ENCODE assay signal across 8 cellular contexts in the genomic region with DNA sequence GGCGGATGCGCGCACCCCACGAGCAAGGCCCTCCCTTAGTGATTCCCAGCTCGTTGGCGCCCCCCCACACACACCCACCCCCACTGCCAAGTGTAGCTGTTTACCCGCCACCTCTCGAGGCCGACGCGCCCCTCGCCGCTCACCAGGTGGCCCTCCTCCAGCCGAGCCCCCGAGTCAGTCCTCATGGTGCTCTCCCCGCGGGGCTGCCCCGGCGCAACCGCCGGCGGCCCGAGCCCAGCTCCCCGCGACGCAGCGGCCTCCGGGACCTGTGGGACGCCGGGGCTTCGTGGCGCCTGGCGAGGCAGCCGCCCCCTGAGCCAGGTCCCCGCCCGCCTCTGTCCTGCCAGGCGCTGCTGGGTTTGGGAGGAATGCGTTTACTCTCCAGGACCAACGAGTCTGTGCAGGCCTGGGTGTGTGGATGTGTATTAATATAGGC. TPM values are rescaled to one million over a fixed set of nuclear protein-coding genes. Genes with fewer than 3 reads are reported as not detected.
DNase-seq lines count a peak whose midpoint lies in the region; ATAC-seq and TF ChIP-seq lines count a peak whose summit lies in the region.

A gene with protein sequence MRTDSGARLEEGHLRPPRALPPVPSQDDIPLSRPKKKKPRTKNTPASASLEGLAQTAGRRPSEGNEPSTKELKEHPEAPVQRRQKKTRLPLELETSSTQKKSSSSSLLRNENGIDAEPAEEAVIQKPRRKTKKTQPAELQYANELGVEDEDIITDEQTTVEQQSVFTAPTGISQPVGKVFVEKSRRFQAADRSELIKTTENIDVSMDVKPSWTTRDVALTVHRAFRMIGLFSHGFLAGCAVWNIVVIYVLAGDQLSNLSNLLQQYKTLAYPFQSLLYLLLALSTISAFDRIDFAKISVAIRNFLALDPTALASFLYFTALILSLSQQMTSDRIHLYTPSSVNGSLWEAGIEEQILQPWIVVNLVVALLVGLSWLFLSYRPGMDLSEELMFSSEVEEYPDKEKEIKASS (minus strand): TSS at position 288 of the 436 bp plus-strand sequence. CDS start 103 bp downstream, at position 185.

- DNase-seq in Ammon's horn (ENCODE audit: low spot score) (peak; percentile 67), RWPE2 (ENCODE audit: low spot score) (peak; percentile 68), brain microvascular endothelial cell (no peak), iPS-NIHi7 (ENCODE audit: extremely low spot score) (peak; percentile 66), foreskin melanocyte (no peak)

- peak within 1 kb of the TSS; percentile 71 for H3K4me3 ChIP-seq in RWPE2 (ENCODE audit: severe bottlenecking)
- peak within 1 kb of the TSS; percentile 84 for H3K4me3 ChIP-seq in brain microvascular endothelial cell (ENCODE audit: low read depth, low read length)
- peak within 1 kb of the TSS; percentile 95 to 96 (median 96) for H3K4me3 ChIP-seq in skeletal muscle tissue (ENCODE audit: low read length in 3 of 3)

- H3K27me3 ChIP-seq in RWPE2 (ENCODE audit: insufficient read depth, poor library complexity, severe bottlenecking) (no peaks in the 10 kb centered on the region), brain microvascular endothelial cell (replicated peaks) (no peaks in the 10 kb centered on the region), skeletal muscle tissue (ENCODE audit: control insufficient read depth in 3 of 3, insufficient read depth in 3 of 3, low read length in 3 of 3) (no peaks in the 10 kb centered on the region)

- ATAC-seq in GM18861 (IDR thresholded peaks at IDR 0.05; ENCODE audit: unreplicated experiment) = peak; percentile 37
- ATAC-seq in HG03097 (IDR thresholded peaks at IDR 0.05; ENCODE audit: low FRiP score, unreplicated experiment) = peak; percentile 18
- ATAC-seq in RWPE2 (ENCODE audit: low read depth) = peak; percentile 70

- in situ Hi-C loops in brain microvascular endothelial cell (cut with HindIII; ENCODE audit: low pct_ligation_motif_present, low sequenced_read_pairs) = no loop called here

- H3K36me3 ChIP-seq in RWPE2 (ENCODE audit: low read depth) (peaks cover 16% of the 10 kb centered on the region; the same call in 1 of the 2 replicates), brain microvascular endothelial cell (replicated peaks) (peaks cover 10% of the 10 kb centered on the region), skeletal muscle tissue (ENCODE audit: control insufficient read depth in 3 of 3, insufficient read depth in 3 of 3, low read length in 3 of 3) (peaks cover 3 to 9% (median 5%) of the 10 kb centered on the region in 3 donors)

- H3K9me3 ChIP-seq in RWPE2 (ENCODE audit: severe bottlenecking) (peaks cover 2% of the 10 kb centered on the region), skeletal muscle tissue (ENCODE audit: control insufficient read depth in 3 of 3, low read length in 3 of 3) (no peaks in the 10 kb centered on the region)

- TF ChIP-seq CTCF in RWPE2 (IDR thresholded peaks at IDR 0.05; ENCODE audit: poor library complexity, severe bottlenecking) (peak; percentile 7), brain microvascular endothelial cell (IDR thresholded peaks at IDR 0.05; ENCODE audit: low read depth, low read length, missing control alignments) (peak; percentile 3)

- H3K27ac ChIP-seq in RWPE2 (ENCODE audit: poor library complexity, severe bottlenecking) = peak within 1 kb of the TSS; percentile 70
- peak within 1 kb of the TSS; percentile 95 for H3K27ac ChIP-seq in brain microvascular endothelial cell
- peak within 1 kb of the TSS; percentile 93 for H3K27ac ChIP-seq in skeletal muscle tissue (ENCODE audit: low read depth, low read length)

- H3K9ac ChIP-seq in skeletal muscle tissue (ENCODE audit: low read depth in 1 of 3, low read length in 3 of 3) = peak within 1 kb of the TSS; percentile 95 to 99 (median 97)

- H3K4me1 ChIP-seq in RWPE2 (ENCODE audit: insufficient read depth, poor library complexity, severe bottlenecking) = peaks cover 21% of the 10 kb centered on the region
- H3K4me1 ChIP-seq in skeletal muscle tissue (ENCODE audit: control insufficient read depth in 3 of 3, insufficient read depth in 3 of 3, low read length in 3 of 3) = peaks cover 3 to 13% (median 8%) of the 10 kb centered on the region in 3 donors

RNA-seq across cellular contexts. Expression of the gene that starts here (rescaled TPM):
- total RNA-seq in skeletal muscle tissue = 19.3 TPM

Comparison
In these comparisons a context has a peak if more than half of its experiments do, and no peak if none do; other contexts are left out.
1. DNase-seq: peak in Ammon's horn (single experiment), RWPE2 (single experiment) and iPS-NIHi7 (single experiment); none in brain microvascular endothelial cell (single experiment) and foreskin melanocyte (single experiment).
2. ATAC-seq: peak in every context shown above with its lines; median percentile 70 in RWPE2; 37 in GM18861; 18 in HG03097.
3. Peak in every context shown above with its lines, with median percentiles within 50 percentile points of each other: H3K27ac ChIP-seq and H3K4me3 ChIP-seq.